Comparison of ENCODE assay signal across 14 cellular contexts in genomic region chr2:235330775-235331438, GRCh38.
DNase-seq lines count a peak whose midpoint lies in the region; ATAC-seq, FAIRE-seq and TF ChIP-seq lines count a peak whose summit lies in the region.
"Had no signal": no experiment of that assay in that cellular context is flagged by ENCODE, and none has a peak within 500 bp of the region (broad histone marks: within the 10 kb centered on the region; RNA-seq: fewer than 3 reads in every experiment).

No MANE protein-coding gene starts in this region.

- H3K9me3 ChIP-seq in astrocyte (ENCODE audit: insufficient read depth, low read depth, low read length) (no peaks in the 10 kb centered on the region), keratinocyte (ENCODE audit: control insufficient read depth, low read depth, low read length) (no peaks in the 10 kb centered on the region)
- H3K9me3 ChIP-seq: transverse colon had no signal

- H3K79me2 ChIP-seq in astrocyte (ENCODE audit: insufficient read depth, low read length) (no peaks in the 10 kb centered on the region), keratinocyte (ENCODE audit: control insufficient read depth, insufficient read depth, low read length) (no peaks in the 10 kb centered on the region)

- POLR2A ChIA-PET in naive thymus-derived CD8-positive, alpha-beta T cell (lab: Charles Lee): no interaction called here

- no peak overlapping the region for H3K27ac Mint-ChIP-seq in astrocyte (ENCODE audit: unreplicated experiment)
- no peak overlapping the region for H3K27ac Mint-ChIP-seq in effector memory CD8-positive, alpha-beta T cell
- no peak overlapping the region for H3K27ac Mint-ChIP-seq in naive thymus-derived CD8-positive, alpha-beta T cell
- H3K27ac Mint-ChIP-seq: activated CD4-positive, alpha-beta T cell treated with anti-CD3 and anti-CD28 coated beads, Interleukin-2, amount 10 ng/mL, durations not matched to agents 24 days and 14 days; activated naive CD4-positive, alpha-beta T cell treated with anti-CD3 and anti-CD28 coated beads for 36 hours had no signal

- no peak for ATAC-seq in effector memory CD8-positive, alpha-beta T cell (replicated peaks)
- ATAC-seq in naive thymus-derived CD8-positive, alpha-beta T cell: no peak

- H3K36me3 Mint-ChIP-seq in astrocyte (ENCODE audit: low read depth, unreplicated experiment): no peaks in the 10 kb centered on the region
- no peaks in the 10 kb centered on the region for H3K36me3 Mint-ChIP-seq in effector memory CD8-positive, alpha-beta T cell (ENCODE audit: insufficient read depth)
- H3K36me3 Mint-ChIP-seq in naive thymus-derived CD8-positive, alpha-beta T cell: no peaks in the 10 kb centered on the region

- H3K4me1 ChIP-seq in astrocyte (ENCODE audit: insufficient read depth, low read length) (peaks cover 10% of the 10 kb centered on the region), keratinocyte (ENCODE audit: control insufficient read depth, extremely low read depth, insufficient read depth, low read length) (peaks cover 7% of the 10 kb centered on the region)
- H3K4me1 ChIP-seq: transverse colon had no signal

- peaks cover 6% of the 10 kb centered on the region for H3K9me3 Mint-ChIP-seq in astrocyte (ENCODE audit: unreplicated experiment)
- no peaks in the 10 kb centered on the region for H3K9me3 Mint-ChIP-seq in effector memory CD8-positive, alpha-beta T cell
- peaks cover 0 to 20% (median 0%) of the 10 kb centered on the region in 9 donors for H3K9me3 Mint-ChIP-seq in naive thymus-derived CD8-positive, alpha-beta T cell
- H3K9me3 Mint-ChIP-seq: activated CD4-positive, alpha-beta T cell treated with anti-CD3 and anti-CD28 coated beads, Interleukin-2, amount 10 ng/mL, durations not matched to agents 24 days and 14 days; activated naive CD4-positive, alpha-beta T cell treated with anti-CD3 and anti-CD28 coated beads for 36 hours had no signal

- no peak for TF ChIP-seq CTCF in astrocyte (IDR thresholded peaks at IDR 0.05; ENCODE audit: insufficient read depth, low read depth, low read length)
- no peak for TF ChIP-seq CTCF in keratinocyte (optimal IDR thresholded peaks at IDR 0.05 in 1 of 3, IDR thresholded peaks at IDR 0.05 in 1 of 3, conservative IDR thresholded peaks at IDR 0.05 in 1 of 3; ENCODE audit: extremely low read depth in 1 of 3, insufficient read depth in 2 of 3, low read length in 3 of 3)

- H3K4me1 Mint-ChIP-seq in astrocyte (ENCODE audit: low read depth, unreplicated experiment): peaks cover 10% of the 10 kb centered on the region
- H3K4me1 Mint-ChIP-seq in effector memory CD8-positive, alpha-beta T cell (ENCODE audit: low read depth in 2 of 2): peaks cover 0 to 2% of the 10 kb centered on the region in 2 donors
- H3K4me1 Mint-ChIP-seq in naive thymus-derived CD8-positive, alpha-beta T cell: peaks cover 0 to 2% (median 0%) of the 10 kb centered on the region in 4 donors
- H3K4me1 Mint-ChIP-seq: activated CD4-positive, alpha-beta T cell treated with anti-CD3 and anti-CD28 coated beads, Interleukin-2, amount 10 ng/mL, durations not matched to agents 24 days and 14 days had no signal

- dilution Hi-C loops in keratinocyte (cut with MboI; ENCODE audit: extremely low pct_ligation_motif_present, low sequenced_read_pairs): no loop called here

- H4K20me1 ChIP-seq in astrocyte (ENCODE audit: insufficient read depth, low read length): no peaks in the 10 kb centered on the region
- no peaks in the 10 kb centered on the region for H4K20me1 ChIP-seq in keratinocyte (ENCODE audit: control insufficient read depth, extremely low read depth, insufficient read depth, low read length)

- no peak overlapping the region for H3K9ac ChIP-seq in astrocyte (ENCODE audit: low read length)
- no peak overlapping the region for H3K9ac ChIP-seq in keratinocyte (ENCODE audit: control insufficient read depth, extremely low read depth, insufficient read depth, low read length)

- H3K9me1 ChIP-seq in keratinocyte (ENCODE audit: control insufficient read depth, extremely low read depth, insufficient read depth, low read length): no peaks in the 10 kb centered on the region

- in situ Hi-C loops in KBM-7 (cut with MboI; ENCODE audit: low pct_unique_long_range_greater_than_20kb, low sequenced_read_pairs): no loop called here

- peaks cover 20% of the 10 kb centered on the region for H3K27me3 ChIP-seq in astrocyte (ENCODE audit: insufficient read depth, low read length)
- no peaks in the 10 kb centered on the region for H3K27me3 ChIP-seq in keratinocyte (ENCODE audit: control insufficient read depth, extremely low read depth, insufficient read depth, low read length)
- H3K27me3 ChIP-seq: transverse colon had no signal

- H2AFZ ChIP-seq in astrocyte (ENCODE audit: low read depth, low read length) (no peak overlapping the region), keratinocyte (ENCODE audit: control insufficient read depth, low read length) (peak overlapping the region; percentile 61)

- H3K27me3 Mint-ChIP-seq in astrocyte (ENCODE audit: low read depth, unreplicated experiment): peaks cover 13% of the 10 kb centered on the region
- peaks cover 48 to 83% of the 10 kb centered on the region in 2 donors for H3K27me3 Mint-ChIP-seq in effector memory CD8-positive, alpha-beta T cell
- peaks cover 5 to 66% (median 25%) of the 10 kb centered on the region in 5 donors for H3K27me3 Mint-ChIP-seq in naive thymus-derived CD8-positive, alpha-beta T cell
- H3K27me3 Mint-ChIP-seq: activated CD4-positive, alpha-beta T cell treated with anti-CD3 and anti-CD28 coated beads, Interleukin-2, amount 10 ng/mL, durations not matched to agents 24 days and 14 days had no signal

- H3K4me3 ChIP-seq in astrocyte (ENCODE audit: insufficient read depth, low read depth, low read length) (no peak overlapping the region), keratinocyte (ENCODE audit: control insufficient read depth in 2 of 3, extremely low read depth in 1 of 3, insufficient read depth in 2 of 3, low read depth in 1 of 3, low read length in 3 of 3) (peak overlapping the region in 1 of 3 experiments; percentile 34)
- H3K4me3 ChIP-seq: transverse colon had no signal

- H3K27ac ChIP-seq in astrocyte (ENCODE audit: low read depth, low read length) (no peak overlapping the region), keratinocyte (ENCODE audit: control insufficient read depth, insufficient read depth, low read length) (no peak overlapping the region)
- H3K27ac ChIP-seq: transverse colon had no signal

- H3K4me3 Mint-ChIP-seq in astrocyte (ENCODE audit: unreplicated experiment): no peak overlapping the region
- no peak overlapping the region for H3K4me3 Mint-ChIP-seq in effector memory CD8-positive, alpha-beta T cell
- no peak overlapping the region for H3K4me3 Mint-ChIP-seq in naive thymus-derived CD8-positive, alpha-beta T cell
- H3K4me3 Mint-ChIP-seq: activated CD4-positive, alpha-beta T cell treated with anti-CD3 and anti-CD28 coated beads, Interleukin-2, amount 10 ng/mL, durations not matched to agents 24 days and 14 days; activated naive CD4-positive, alpha-beta T cell treated with anti-CD3 and anti-CD28 coated beads for 36 hours had no signal

- DNase-seq in Ammon's horn (ENCODE audit: low spot score): peak; percentile 25
- peak; percentile 63 for DNase-seq in HTR-8/SVneo (ENCODE audit: insufficient read length, low spot score)
- DNase-seq in astrocyte (ENCODE audit: low read depth): peak; percentile 96
- peak; percentile 40 for DNase-seq in keratinocyte (ENCODE audit: low read depth, low spot score)
- no peak for DNase-seq in effector memory CD8-positive, alpha-beta T cell
- DNase-seq in activated T-cell treated with anti-CD3 and anti-CD28 coated beads, Interleukin-2, amount 50 U/mL, for 1 hour: no peak
- no peak for DNase-seq in naive thymus-derived CD8-positive, alpha-beta T cell
- no peak for DNase-seq in KBM-7
- DNase-seq: activated CD4-positive, alpha-beta T cell treated with anti-CD3 and anti-CD28 coated beads, Interleukin-2, amount 10 ng/mL, durations not matched to agents 24 days and 14 days; activated naive CD4-positive, alpha-beta T cell treated with anti-CD3 and anti-CD28 coated beads for 36 hours; NCI-H1694 treated with DMSO at 0.1 percent for 48 hours; SIG-M5; transverse colon had no signal

- no peaks in the 10 kb centered on the region for H3K36me3 ChIP-seq in astrocyte (ENCODE audit: insufficient read depth, low read length)
- H3K36me3 ChIP-seq in keratinocyte (ENCODE audit: control insufficient read depth in 2 of 2, extremely low read depth in 1 of 2, insufficient read depth in 2 of 2, low read length in 2 of 2): no peaks in the 10 kb centered on the region
- H3K36me3 ChIP-seq: transverse colon had no signal

- H3K4me2 ChIP-seq in astrocyte (ENCODE audit: low read length): peak overlapping the region; percentile 58
- peak overlapping the region; percentile 66 for H3K4me2 ChIP-seq in keratinocyte (ENCODE audit: control insufficient read depth, extremely low read depth, insufficient read depth, low read depth, low read length)

- FAIRE-seq in HTR-8/SVneo (lab: Jason Lieb, UNC): peak; percentile 79
- peak; percentile 5 for FAIRE-seq in astrocyte (lab: Jason Lieb, UNC)
- no peak for FAIRE-seq in keratinocyte (lab: Jason Lieb, UNC)
- FAIRE-seq: D721Med had no signal

Comparison
In these comparisons a context has a peak if more than half of its experiments do, and no peak if none do; other contexts are left out.
1. DNase-seq: peak in Ammon's horn (single experiment), HTR-8/SVneo (single experiment), astrocyte (single experiment) and keratinocyte (single experiment); none in effector memory CD8-positive, alpha-beta T cell (0 of 3), activated T-cell treated with anti-CD3 and anti-CD28 coated beads, Interleukin-2, amount 50 U/mL, for 1 hour (single experiment), naive thymus-derived CD8-positive, alpha-beta T cell (0 of 10) and KBM-7 (single experiment).